ENCODE assay signal across 18 cellular contexts in the genomic region with DNA sequence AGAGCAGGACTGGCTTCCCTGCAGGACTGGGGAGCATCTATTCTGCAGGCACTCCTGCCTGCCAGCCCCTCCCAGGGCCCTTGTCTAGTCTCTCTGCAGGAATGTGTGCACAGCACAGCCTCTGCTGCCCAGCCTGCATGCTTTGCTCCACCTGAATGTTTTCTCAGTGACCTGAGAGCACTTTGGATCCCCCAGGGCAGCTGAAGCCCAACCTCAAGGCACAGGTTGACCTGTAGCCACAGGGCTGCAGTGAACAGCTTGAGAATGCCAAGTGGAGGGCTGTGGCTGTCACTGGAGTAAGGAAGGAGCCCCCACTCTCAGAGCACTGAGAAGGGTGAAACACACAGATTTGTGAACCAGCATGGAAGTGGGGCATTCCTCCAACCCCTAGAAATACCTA.
DNase-seq lines count a peak whose midpoint lies in the region; ATAC-seq, FAIRE-seq and TF ChIP-seq lines count a peak whose summit lies in the region.
"Had no signal": no experiment of that assay in that cellular context is flagged by ENCODE, and none has a peak within 500 bp of the region (broad histone marks: within the 10 kb centered on the region; RNA-seq: fewer than 3 reads in every experiment).

No MANE protein-coding gene starts in this region.

- no peaks in the 10 kb centered on the region for H3K4me1 Mint-ChIP-seq in mesothelial cell of epicardium
- H3K4me1 Mint-ChIP-seq: CD14-positive monocyte; CD4-positive, alpha-beta memory T cell had no signal

- peaks cover 0 to 4% (median 0%) of the 10 kb centered on the region in 4 experiments; a peak in 2 of 7 replicates for H3K4me1 ChIP-seq in H1 (replicated peaks in 1 of 4; ENCODE audit: control insufficient read depth in 3 of 4, insufficient read depth in 4 of 4, low read length in 3 of 4)
- H3K4me1 ChIP-seq in mesenchymal stem cell (ENCODE audit: control insufficient read depth, insufficient read depth, low read depth, low read length), result no peaks in the 10 kb centered on the region
- no peaks in the 10 kb centered on the region for H3K4me1 ChIP-seq in upper lobe of left lung
- no peaks in the 10 kb centered on the region for H3K4me1 ChIP-seq in sigmoid colon
- H3K4me1 ChIP-seq: BLaER1 had no signal

- no peak overlapping the region for H3K56ac ChIP-seq in H1 (replicated peaks; ENCODE audit: insufficient read length, low read depth, low read length)

- peak; percentile 21 to 78 for ATAC-seq in upper lobe of left lung (ENCODE audit: low FRiP score in 2 of 2)
- ATAC-seq in GM21825 (IDR thresholded peaks at IDR 0.05; ENCODE audit: unreplicated experiment), result no peak
- ATAC-seq: HCT116 had no signal

- DNase-seq in GM03348 (ENCODE audit: low spot score) (peak; percentile 1), H1 (ENCODE audit: low read depth in 1 of 2, low spot score in 2 of 2) (no peak), mesenchymal stem cell (no peak), upper lobe of left lung (peak in 1 of 2 donors; percentile 20), mesothelial cell of epicardium (ENCODE audit: low spot score in 2 of 2, unreplicated experiment in 2 of 2) (no peak), sigmoid colon (no peak)
- DNase-seq: CD4-positive, alpha-beta memory T cell; DMS153; DMS79; GDM1; HFFc6 had no signal

- H4K5ac ChIP-seq in H1 (ENCODE audit: insufficient read length, low read depth, low read length), result no peak overlapping the region

- H3K27me3 ChIP-seq in H1 (replicated peaks in 1 of 4; ENCODE audit: control insufficient read depth in 3 of 4, extremely low read depth in 1 of 4, insufficient read depth in 3 of 4, low read length in 3 of 4) (no peaks in the 10 kb centered on the region), mesenchymal stem cell (ENCODE audit: control insufficient read depth in 1 of 2, insufficient read depth in 1 of 2, low read length in 2 of 2) (no peaks in the 10 kb centered on the region), upper lobe of left lung (no peaks in the 10 kb centered on the region), sigmoid colon (no peaks in the 10 kb centered on the region)
- H3K27me3 ChIP-seq: BLaER1 had no signal

- H3K18ac ChIP-seq in H1 (ENCODE audit: extremely low read depth, low read length), result no peak overlapping the region
- no peak overlapping the region for H3K18ac ChIP-seq in mesenchymal stem cell (ENCODE audit: low read depth in 1 of 2, low read length in 2 of 2)

- H2BK15ac ChIP-seq in H1 (ENCODE audit: low read length) (no peak overlapping the region), mesenchymal stem cell (ENCODE audit: low read depth, poor library complexity, severe bottlenecking) (no peak overlapping the region)

- H3K4ac ChIP-seq in H1 (replicated peaks; ENCODE audit: insufficient read length, low read depth, low read length), result no peak overlapping the region
- no peak overlapping the region for H3K4ac ChIP-seq in mesenchymal stem cell (ENCODE audit: low read depth in 1 of 2, low read length in 2 of 2)

- H3K9me3 Mint-ChIP-seq in mesothelial cell of epicardium, result no peaks in the 10 kb centered on the region

- H4K20me1 ChIP-seq in H1 (replicated peaks in 1 of 2; ENCODE audit: control insufficient read depth in 1 of 2, insufficient read depth in 2 of 2, low read length in 2 of 2), result no peaks in the 10 kb centered on the region
- H4K20me1 ChIP-seq: BLaER1 had no signal

- TF ChIP-seq POLR2A in H1 (IDR thresholded peaks at IDR 0.05; ENCODE audit: control extremely low read depth in 1 of 2, low read depth in 2 of 2, low read length in 2 of 2) (no peak), upper lobe of left lung (IDR thresholded peaks at IDR 0.05) (no peak), sigmoid colon (IDR thresholded peaks at IDR 0.05) (no peak)

- H3K79me1 ChIP-seq in H1 (ENCODE audit: low read depth, low read length) (no peaks in the 10 kb centered on the region), mesenchymal stem cell (replicated peaks; ENCODE audit: low read length, poor library complexity, severe bottlenecking) (no peaks in the 10 kb centered on the region)

- H2BK12ac ChIP-seq in H1 (ENCODE audit: low read depth, low read length), result no peak overlapping the region
- H2BK12ac ChIP-seq in mesenchymal stem cell (ENCODE audit: low read length in 2 of 2), result no peak overlapping the region

- no peaks in the 10 kb centered on the region for H3K36me3 ChIP-seq in H1 (ENCODE audit: control insufficient read depth in 2 of 4, insufficient read depth in 4 of 4, low read length in 3 of 4)
- no peaks in the 10 kb centered on the region for H3K36me3 ChIP-seq in mesenchymal stem cell (ENCODE audit: control insufficient read depth in 1 of 2, insufficient read depth in 2 of 2, low read depth in 1 of 2, low read length in 2 of 2)
- H3K36me3 ChIP-seq in upper lobe of left lung, result no peaks in the 10 kb centered on the region
- no peaks in the 10 kb centered on the region for H3K36me3 ChIP-seq in sigmoid colon
- H3K36me3 ChIP-seq: BLaER1 had no signal

- POLR2A ChIA-PET in H1 (lab: Charles Lee; ENCODE audit: partially characterized antibody), result no interaction called here

- FAIRE-seq in H1 (lab: Jason Lieb, UNC), result no peak
- FAIRE-seq: H54 had no signal

- no peaks in the 10 kb centered on the region for H3K9me3 ChIP-seq in H1 (ENCODE audit: insufficient read depth in 2 of 2, low read depth in 1 of 2, low read length in 1 of 2)
- H3K9me3 ChIP-seq in mesenchymal stem cell (ENCODE audit: control insufficient read depth, low read length), result no peaks in the 10 kb centered on the region
- H3K9me3 ChIP-seq in upper lobe of left lung, result no peaks in the 10 kb centered on the region
- no peaks in the 10 kb centered on the region for H3K9me3 ChIP-seq in sigmoid colon
- H3K9me3 ChIP-seq: BLaER1 had no signal

- no peak for TF ChIP-seq CTCF in H1 (IDR thresholded peaks at IDR 0.05; ENCODE audit: control extremely low read depth in 1 of 3, insufficient read depth in 1 of 3, low read depth in 1 of 3, low read length in 3 of 3)
- no peak for TF ChIP-seq CTCF in upper lobe of left lung (IDR thresholded peaks at IDR 0.05)
- no peak for TF ChIP-seq CTCF in mesothelial cell of epicardium (IDR thresholded peaks at IDR 0.05; ENCODE audit: unreplicated experiment)
- no peak for TF ChIP-seq CTCF in sigmoid colon (IDR thresholded peaks at IDR 0.05)

- no peak overlapping the region for H3K14ac ChIP-seq in H1 (ENCODE audit: insufficient read length)
- H3K14ac ChIP-seq in mesenchymal stem cell (ENCODE audit: low read length in 2 of 2), result no peak overlapping the region

- no peak overlapping the region for H3K4me3 Mint-ChIP-seq in mesothelial cell of epicardium
- H3K4me3 Mint-ChIP-seq: CD14-positive monocyte; CD4-positive, alpha-beta memory T cell; HFFc6 had no signal

- H2BK5ac ChIP-seq in H1 (ENCODE audit: low read depth, low read length) (no peak overlapping the region), mesenchymal stem cell (ENCODE audit: low read depth, low read length, poor library complexity, severe bottlenecking) (no peak overlapping the region)

- no peak overlapping the region for H4K8ac ChIP-seq in H1 (ENCODE audit: extremely low read depth, insufficient read depth, low read length)
- H4K8ac ChIP-seq in mesenchymal stem cell (ENCODE audit: low read length), result no peak overlapping the region

- H3K36me3 Mint-ChIP-seq in mesothelial cell of epicardium, result no peaks in the 10 kb centered on the region
- H3K36me3 Mint-ChIP-seq: CD14-positive monocyte; CD4-positive, alpha-beta memory T cell had no signal

- H2AFZ ChIP-seq in H1 (ENCODE audit: low read length) (peak overlapping the region; percentile 94; the same call in 1 of the 2 replicates), mesenchymal stem cell (ENCODE audit: low read depth, low read length) (peak overlapping the region; percentile 47)

- H4K91ac ChIP-seq in H1 (replicated peaks; ENCODE audit: insufficient read length, low read length) (no peak overlapping the region), mesenchymal stem cell (ENCODE audit: low read length) (no peak overlapping the region)

- no peak overlapping the region for H2BK20ac ChIP-seq in H1 (ENCODE audit: low read length)

- no peaks in the 10 kb centered on the region for H3K23me2 ChIP-seq in H1 (ENCODE audit: low read depth, low read length)

- intact Hi-C loops in sigmoid colon (cut with DNase I), result no loop called here

- no peak overlapping the region for H3K27ac Mint-ChIP-seq in mesothelial cell of epicardium
- H3K27ac Mint-ChIP-seq: CD14-positive monocyte; CD4-positive, alpha-beta memory T cell; HFFc6 had no signal

- H3K79me2 ChIP-seq in H1 (ENCODE audit: control insufficient read depth in 1 of 2, insufficient read depth in 2 of 2, low read length in 2 of 2), result no peaks in the 10 kb centered on the region

- no peak overlapping the region for H3K9ac ChIP-seq in H1 (replicated peaks in 1 of 4; ENCODE audit: extremely low read depth in 1 of 4, low read depth in 3 of 4, low read length in 3 of 4)
- no peak overlapping the region for H3K9ac ChIP-seq in mesenchymal stem cell (ENCODE audit: low read length)
- H3K9ac ChIP-seq: BLaER1 had no signal

- H3K4me2 ChIP-seq in H1 (ENCODE audit: insufficient read depth in 1 of 2, low read depth in 2 of 2, low read length in 2 of 2), result no peak overlapping the region
- no peak overlapping the region for H3K4me2 ChIP-seq in mesenchymal stem cell (ENCODE audit: low read length, poor library complexity, severe bottlenecking)
- H3K4me2 ChIP-seq: BLaER1 had no signal

- H2BK120ac ChIP-seq in H1 (replicated peaks; ENCODE audit: low read depth, low read length) (no peak overlapping the region), mesenchymal stem cell (ENCODE audit: low read depth, low read length) (no peak overlapping the region)

- H3K4me3 ChIP-seq in H1 (ENCODE audit: extremely low read depth in 1 of 4, insufficient read depth in 2 of 4, low read depth in 3 of 4, low read length in 4 of 4) (no peak overlapping the region), mesenchymal stem cell (ENCODE audit: insufficient read depth in 1 of 2, low read depth in 1 of 2, low read length in 2 of 2) (no peak overlapping the region), upper lobe of left lung (no peak overlapping the region), sigmoid colon (no peak overlapping the region)
- H3K4me3 ChIP-seq: BLaER1 had no signal

- H3K27ac ChIP-seq in H1 (ENCODE audit: low read depth, low read length) (no peak overlapping the region), mesenchymal stem cell (ENCODE audit: low read length, poor library complexity, severe bottlenecking) (no peak overlapping the region), upper lobe of left lung (no peak overlapping the region), sigmoid colon (no peak overlapping the region)
- H3K27ac ChIP-seq: 22Rv1, BLaER1, HL-60 had no signal

- H3K23ac ChIP-seq in H1 (ENCODE audit: insufficient read length), result no peak overlapping the region
- H3K23ac ChIP-seq in mesenchymal stem cell (ENCODE audit: low read length in 2 of 2), result no peak overlapping the region

- CTCF ChIA-PET in H1 (lab: Charles Lee; ENCODE audit: partially characterized antibody), result interaction anchor here (1.0 to 1.3 kb wide), 2 partner anchors 25 to 278 kb away, joined by 3 to 4 read pairs; no protein-coding TSS in a partner anchor

- TF ChIP-seq EP300 in H1 (IDR thresholded peaks at IDR 0.05; ENCODE audit: borderline replicate concordance in 1 of 2, low read depth in 2 of 2, low read length in 2 of 2), result no peak
- no peak for TF ChIP-seq EP300 in upper lobe of left lung (IDR thresholded peaks at IDR 0.05)
- TF ChIP-seq EP300 in sigmoid colon (IDR thresholded peaks at IDR 0.05), result no peak

- peaks cover 10% of the 10 kb centered on the region for H3K27me3 Mint-ChIP-seq in mesothelial cell of epicardium (ENCODE audit: low read depth)
- H3K27me3 Mint-ChIP-seq: CD4-positive, alpha-beta memory T cell had no signal

- no peak for TF ChIP-seq RAD21 in H1 (IDR thresholded peaks at IDR 0.05 in 1 of 2, conservative IDR thresholded peaks at IDR 0.05 in 1 of 2; ENCODE audit: low read depth in 2 of 2, low read length in 2 of 2)

- H2AK5ac ChIP-seq in H1 (ENCODE audit: low read depth, low read length), result no peak overlapping the region
- no peak overlapping the region for H2AK5ac ChIP-seq in mesenchymal stem cell (ENCODE audit: low read length, severe bottlenecking)
